In the genomic region with DNA sequence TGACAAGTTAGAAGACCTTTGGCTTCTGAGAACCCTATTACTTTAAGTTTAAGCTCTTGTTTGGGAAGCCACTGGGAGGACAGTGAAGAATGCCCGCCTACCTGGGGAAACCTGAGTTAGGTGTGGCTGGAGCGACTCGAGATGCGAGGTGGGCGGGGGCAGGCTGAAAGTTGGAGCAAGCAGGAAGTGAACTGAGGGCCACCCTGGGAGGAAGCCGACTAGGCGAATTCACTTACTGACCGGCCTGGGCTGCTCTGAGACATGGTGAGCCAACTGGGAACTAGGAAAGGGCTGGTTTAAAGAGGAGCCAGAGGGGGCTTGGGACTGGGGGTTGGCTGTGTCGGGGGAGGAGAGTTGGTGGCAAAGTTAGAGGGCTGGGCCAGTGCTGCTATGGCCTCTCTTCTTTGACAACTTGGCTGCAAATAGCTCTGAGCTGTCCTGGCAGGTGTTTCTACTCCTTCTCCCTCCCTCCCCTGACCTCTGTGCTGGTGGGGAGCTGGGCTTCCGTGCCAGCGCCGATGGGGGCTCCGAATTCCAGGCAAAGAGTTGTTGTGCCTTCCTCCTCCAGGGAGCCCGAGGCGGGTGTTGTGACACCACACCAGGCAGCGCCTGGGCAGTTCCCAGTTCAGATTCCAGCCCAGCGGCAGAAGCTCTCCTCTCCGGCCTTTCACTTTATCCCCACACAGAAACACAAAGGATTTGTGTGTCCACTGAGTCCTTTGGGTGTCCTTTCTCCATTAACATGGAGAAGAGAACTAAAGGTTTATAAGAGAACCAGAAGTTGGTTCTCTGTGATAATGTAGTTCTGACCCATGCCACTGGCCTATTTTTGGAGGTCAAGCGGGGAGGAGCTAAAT, we compare ENCODE assay signal across 1 cellular context.
TF ChIP-seq lines count a peak whose summit lies in the region.

A gene (plus strand): TSS at position 201 of the 857 bp plus-strand sequence. CDS start 61 bp downstream, at position 262.

TF ChIP-seq in HepG2, 621 proteins besides CTCF, POLR2A, EP300 and RAD21 (continued from another document and continues in another):
- TF ChIP-seq, protein P1, sequence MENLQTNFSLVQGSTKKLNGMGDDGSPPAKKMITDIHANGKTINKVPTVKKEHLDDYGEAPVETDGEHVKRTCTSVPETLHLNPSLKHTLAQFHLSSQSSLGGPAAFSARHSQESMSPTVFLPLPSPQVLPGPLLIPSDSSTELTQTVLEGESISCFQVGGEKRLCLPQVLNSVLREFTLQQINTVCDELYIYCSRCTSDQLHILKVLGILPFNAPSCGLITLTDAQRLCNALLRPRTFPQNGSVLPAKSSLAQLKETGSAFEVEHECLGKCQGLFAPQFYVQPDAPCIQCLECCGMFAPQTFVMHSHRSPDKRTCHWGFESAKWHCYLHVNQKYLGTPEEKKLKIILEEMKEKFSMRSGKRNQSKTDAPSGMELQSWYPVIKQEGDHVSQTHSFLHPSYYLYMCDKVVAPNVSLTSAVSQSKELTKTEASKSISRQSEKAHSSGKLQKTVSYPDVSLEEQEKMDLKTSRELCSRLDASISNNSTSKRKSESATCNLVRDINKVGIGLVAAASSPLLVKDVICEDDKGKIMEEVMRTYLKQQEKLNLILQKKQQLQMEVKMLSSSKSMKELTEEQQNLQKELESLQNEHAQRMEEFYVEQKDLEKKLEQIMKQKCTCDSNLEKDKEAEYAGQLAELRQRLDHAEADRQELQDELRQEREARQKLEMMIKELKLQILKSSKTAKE (CRISPR knock-in tag; IDR thresholded peaks at IDR 0.05; ENCODE audit: borderline replicate concordance): no peak
- TF ChIP-seq HOXA3 (CRISPR knock-in tag; IDR thresholded peaks at IDR 0.05) (no peak), ZNF773 (CRISPR knock-in tag; IDR thresholded peaks at IDR 0.05; ENCODE audit: borderline replicate concordance) (no peak), HNF4A (CRISPR knock-in tag; IDR thresholded peaks at IDR 0.05) (no peak), ADNP (CRISPR knock-in tag; IDR thresholded peaks at IDR 0.05) (no peak), BCL6 (CRISPR knock-in tag; IDR thresholded peaks at IDR 0.05) (no peak; the same call in 1 of the 2 replicates), SALL2 (CRISPR knock-in tag; IDR thresholded peaks at IDR 0.05) (no peak), HOXD1 (CRISPR knock-in tag; IDR thresholded peaks at IDR 0.05) (no peak), KDM4B (CRISPR knock-in tag; IDR thresholded peaks at IDR 0.05) (no peak), CREM (IDR thresholded peaks at IDR 0.05) (no peak), CREM (CRISPR knock-in tag; IDR thresholded peaks at IDR 0.05) (no peak), ZNF598 (CRISPR knock-in tag; IDR thresholded peaks at IDR 0.05; ENCODE audit: borderline replicate concordance) (no peak), ZNF816 (CRISPR knock-in tag; IDR thresholded peaks at IDR 0.05; ENCODE audit: borderline replicate concordance) (no peak), MTF2 (CRISPR knock-in tag; IDR thresholded peaks at IDR 0.05; ENCODE audit: borderline replicate concordance) (no peak), ZNF263 (CRISPR knock-in tag; IDR thresholded peaks at IDR 0.05) (no peak), MAFG (CRISPR knock-in tag; IDR thresholded peaks at IDR 0.05) (no peak), TCF12 (IDR thresholded peaks at IDR 0.05) (no peak), TCF12 (CRISPR knock-in tag; IDR thresholded peaks at IDR 0.05) (no peak), ZNF891 (CRISPR knock-in tag; IDR thresholded peaks at IDR 0.05) (peak; percentile 24; the same call in 1 of the 2 replicates), ZZZ3 (CRISPR knock-in tag; IDR thresholded peaks at IDR 0.05; ENCODE audit: borderline replicate concordance) (no peak), ZNF121 (CRISPR knock-in tag; IDR thresholded peaks at IDR 0.05) (no peak; the same call in 1 of the 2 replicates), ZMYM4 (CRISPR knock-in tag; IDR thresholded peaks at IDR 0.05) (no peak), ZNF235 (CRISPR knock-in tag; IDR thresholded peaks at IDR 0.05; ENCODE audit: borderline replicate concordance) (no peak), ZNF749 (CRISPR knock-in tag; IDR thresholded peaks at IDR 0.05; ENCODE audit: borderline replicate concordance) (no peak), ZNF337 (CRISPR knock-in tag; IDR thresholded peaks at IDR 0.05; ENCODE audit: borderline replicate concordance, low read depth) (no peak), MYNN (CRISPR knock-in tag; IDR thresholded peaks at IDR 0.05; ENCODE audit: low read depth) (0 out of 2 replicates have a peak, but pooled peaks have one; percentile 70), SP2 (CRISPR knock-in tag; IDR thresholded peaks at IDR 0.05) (no peak), FOXK1 (CRISPR knock-in tag; IDR thresholded peaks at IDR 0.05; ENCODE audit: borderline replicate concordance, low read depth) (peak; percentile 13; the same call in 1 of the 2 replicates), NR3C1 (CRISPR knock-in tag; IDR thresholded peaks at IDR 0.05) (no peak), ZFP37 (CRISPR knock-in tag; IDR thresholded peaks at IDR 0.05; ENCODE audit: borderline replicate concordance) (no peak), ZNF282 (IDR thresholded peaks at IDR 0.05; ENCODE audit: partially characterized antibody) (no peak), ZBTB42 (CRISPR knock-in tag; IDR thresholded peaks at IDR 0.05) (no peak), ZBTB1 (CRISPR knock-in tag; IDR thresholded peaks at IDR 0.05; ENCODE audit: borderline replicate concordance) (no peak), AGO2 (optimal IDR thresholded peaks at IDR 0.05; ENCODE audit: low read depth, low read length) (no peak), ZNF441 (CRISPR knock-in tag; IDR thresholded peaks at IDR 0.05; ENCODE audit: borderline replicate concordance) (no peak), ZNF143 (CRISPR knock-in tag; IDR thresholded peaks at IDR 0.05) (no peak), ZNF709 (CRISPR knock-in tag; IDR thresholded peaks at IDR 0.05) (no peak), MTF1 (CRISPR knock-in tag; IDR thresholded peaks at IDR 0.05) (no peak), FLYWCH1 (CRISPR knock-in tag; IDR thresholded peaks at IDR 0.05) (no peak), HMG20A (CRISPR knock-in tag; IDR thresholded peaks at IDR 0.05; ENCODE audit: borderline replicate concordance) (no peak), TEAD2 (CRISPR knock-in tag; IDR thresholded peaks at IDR 0.05) (no peak), MLLT10 (CRISPR knock-in tag; IDR thresholded peaks at IDR 0.05) (no peak), MATR3 (CRISPR knock-in tag; IDR thresholded peaks at IDR 0.05) (no peak), ZNF350 (CRISPR knock-in tag; IDR thresholded peaks at IDR 0.05; ENCODE audit: borderline replicate concordance, low read depth) (no peak; the same call in 1 of the 2 replicates), FOXK2 (IDR thresholded peaks at IDR 0.05) (no peak), FOXA1 (IDR thresholded peaks at IDR 0.05) (no peak), FOXA1 (CRISPR knock-in tag; IDR thresholded peaks at IDR 0.05) (no peak), HIVEP1 (CRISPR knock-in tag; IDR thresholded peaks at IDR 0.05) (no peak), NFE2L2 (IDR thresholded peaks at IDR 0.05; ENCODE audit: low read length) (no peak), RARA (CRISPR knock-in tag; IDR thresholded peaks at IDR 0.05) (no peak), ZFP36L2 (CRISPR knock-in tag; IDR thresholded peaks at IDR 0.05) (no peak), CEBPB (IDR thresholded peaks at IDR 0.05; ENCODE audit: borderline replicate concordance, low read depth, low read length) (peak; percentile 81), SMC3 (IDR thresholded peaks at IDR 0.05; ENCODE audit: low read length) (no peak)
- TF ChIP-seq, protein P2, sequence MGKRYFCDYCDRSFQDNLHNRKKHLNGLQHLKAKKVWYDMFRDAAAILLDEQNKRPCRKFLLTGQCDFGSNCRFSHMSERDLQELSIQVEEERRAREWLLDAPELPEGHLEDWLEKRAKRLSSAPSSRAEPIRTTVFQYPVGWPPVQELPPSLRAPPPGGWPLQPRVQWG (CRISPR knock-in tag; IDR thresholded peaks at IDR 0.05; ENCODE audit: borderline replicate concordance, low read depth): no peak
- TF ChIP-seq, protein P3, sequence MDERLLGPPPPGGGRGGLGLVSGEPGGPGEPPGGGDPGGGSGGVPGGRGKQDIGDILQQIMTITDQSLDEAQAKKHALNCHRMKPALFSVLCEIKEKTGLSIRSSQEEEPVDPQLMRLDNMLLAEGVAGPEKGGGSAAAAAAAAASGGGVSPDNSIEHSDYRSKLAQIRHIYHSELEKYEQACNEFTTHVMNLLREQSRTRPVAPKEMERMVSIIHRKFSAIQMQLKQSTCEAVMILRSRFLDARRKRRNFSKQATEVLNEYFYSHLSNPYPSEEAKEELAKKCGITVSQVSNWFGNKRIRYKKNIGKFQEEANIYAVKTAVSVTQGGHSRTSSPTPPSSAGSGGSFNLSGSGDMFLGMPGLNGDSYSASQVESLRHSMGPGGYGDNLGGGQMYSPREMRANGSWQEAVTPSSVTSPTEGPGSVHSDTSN (CRISPR knock-in tag; IDR thresholded peaks at IDR 0.05): no peak
- TF ChIP-seq, protein P4, sequence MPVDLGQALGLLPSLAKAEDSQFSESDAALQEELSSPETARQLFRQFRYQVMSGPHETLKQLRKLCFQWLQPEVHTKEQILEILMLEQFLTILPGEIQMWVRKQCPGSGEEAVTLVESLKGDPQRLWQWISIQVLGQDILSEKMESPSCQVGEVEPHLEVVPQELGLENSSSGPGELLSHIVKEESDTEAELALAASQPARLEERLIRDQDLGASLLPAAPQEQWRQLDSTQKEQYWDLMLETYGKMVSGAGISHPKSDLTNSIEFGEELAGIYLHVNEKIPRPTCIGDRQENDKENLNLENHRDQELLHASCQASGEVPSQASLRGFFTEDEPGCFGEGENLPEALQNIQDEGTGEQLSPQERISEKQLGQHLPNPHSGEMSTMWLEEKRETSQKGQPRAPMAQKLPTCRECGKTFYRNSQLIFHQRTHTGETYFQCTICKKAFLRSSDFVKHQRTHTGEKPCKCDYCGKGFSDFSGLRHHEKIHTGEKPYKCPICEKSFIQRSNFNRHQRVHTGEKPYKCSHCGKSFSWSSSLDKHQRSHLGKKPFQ (CRISPR knock-in tag; IDR thresholded peaks at IDR 0.05; ENCODE audit: insufficient replicate concordance): no peak
- TF ChIP-seq, protein P5, sequence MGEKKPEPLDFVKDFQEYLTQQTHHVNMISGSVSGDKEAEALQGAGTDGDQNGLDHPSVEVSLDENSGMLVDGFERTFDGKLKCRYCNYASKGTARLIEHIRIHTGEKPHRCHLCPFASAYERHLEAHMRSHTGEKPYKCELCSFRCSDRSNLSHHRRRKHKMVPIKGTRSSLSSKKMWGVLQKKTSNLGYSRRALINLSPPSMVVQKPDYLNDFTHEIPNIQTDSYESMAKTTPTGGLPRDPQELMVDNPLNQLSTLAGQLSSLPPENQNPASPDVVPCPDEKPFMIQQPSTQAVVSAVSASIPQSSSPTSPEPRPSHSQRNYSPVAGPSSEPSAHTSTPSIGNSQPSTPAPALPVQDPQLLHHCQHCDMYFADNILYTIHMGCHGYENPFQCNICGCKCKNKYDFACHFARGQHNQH (CRISPR knock-in tag; IDR thresholded peaks at IDR 0.05): no peak; the same call in 1 of the 2 replicates
- TF ChIP-seq, protein P6, sequence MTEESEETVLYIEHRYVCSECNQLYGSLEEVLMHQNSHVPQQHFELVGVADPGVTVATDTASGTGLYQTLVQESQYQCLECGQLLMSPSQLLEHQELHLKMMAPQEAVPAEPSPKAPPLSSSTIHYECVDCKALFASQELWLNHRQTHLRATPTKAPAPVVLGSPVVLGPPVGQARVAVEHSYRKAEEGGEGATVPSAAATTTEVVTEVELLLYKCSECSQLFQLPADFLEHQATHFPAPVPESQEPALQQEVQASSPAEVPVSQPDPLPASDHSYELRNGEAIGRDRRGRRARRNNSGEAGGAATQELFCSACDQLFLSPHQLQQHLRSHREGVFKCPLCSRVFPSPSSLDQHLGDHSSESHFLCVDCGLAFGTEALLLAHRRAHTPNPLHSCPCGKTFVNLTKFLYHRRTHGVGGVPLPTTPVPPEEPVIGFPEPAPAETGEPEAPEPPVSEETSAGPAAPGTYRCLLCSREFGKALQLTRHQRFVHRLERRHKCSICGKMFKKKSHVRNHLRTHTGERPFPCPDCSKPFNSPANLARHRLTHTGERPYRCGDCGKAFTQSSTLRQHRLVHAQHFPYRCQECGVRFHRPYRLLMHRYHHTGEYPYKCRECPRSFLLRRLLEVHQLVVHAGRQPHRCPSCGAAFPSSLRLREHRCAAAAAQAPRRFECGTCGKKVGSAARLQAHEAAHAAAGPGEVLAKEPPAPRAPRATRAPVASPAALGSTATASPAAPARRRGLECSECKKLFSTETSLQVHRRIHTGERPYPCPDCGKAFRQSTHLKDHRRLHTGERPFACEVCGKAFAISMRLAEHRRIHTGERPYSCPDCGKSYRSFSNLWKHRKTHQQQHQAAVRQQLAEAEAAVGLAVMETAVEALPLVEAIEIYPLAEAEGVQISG (CRISPR knock-in tag; IDR thresholded peaks at IDR 0.05): no peak; the same call in 1 of the 2 replicates
- TF ChIP-seq, protein P7, sequence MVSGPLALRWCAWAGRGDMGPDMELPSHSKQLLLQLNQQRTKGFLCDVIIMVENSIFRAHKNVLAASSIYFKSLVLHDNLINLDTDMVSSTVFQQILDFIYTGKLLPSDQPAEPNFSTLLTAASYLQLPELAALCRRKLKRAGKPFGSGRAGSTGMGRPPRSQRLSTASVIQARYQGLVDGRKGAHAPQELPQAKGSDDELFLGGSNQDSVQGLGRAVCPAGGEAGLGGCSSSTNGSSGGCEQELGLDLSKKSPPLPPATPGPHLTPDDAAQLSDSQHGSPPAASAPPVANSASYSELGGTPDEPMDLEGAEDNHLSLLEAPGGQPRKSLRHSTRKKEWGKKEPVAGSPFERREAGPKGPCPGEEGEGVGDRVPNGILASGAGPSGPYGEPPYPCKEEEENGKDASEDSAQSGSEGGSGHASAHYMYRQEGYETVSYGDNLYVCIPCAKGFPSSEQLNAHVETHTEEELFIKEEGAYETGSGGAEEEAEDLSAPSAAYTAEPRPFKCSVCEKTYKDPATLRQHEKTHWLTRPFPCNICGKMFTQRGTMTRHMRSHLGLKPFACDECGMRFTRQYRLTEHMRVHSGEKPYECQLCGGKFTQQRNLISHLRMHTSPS (CRISPR knock-in tag; IDR thresholded peaks at IDR 0.05; ENCODE audit: low read depth): no peak
- TF ChIP-seq, protein P8, sequence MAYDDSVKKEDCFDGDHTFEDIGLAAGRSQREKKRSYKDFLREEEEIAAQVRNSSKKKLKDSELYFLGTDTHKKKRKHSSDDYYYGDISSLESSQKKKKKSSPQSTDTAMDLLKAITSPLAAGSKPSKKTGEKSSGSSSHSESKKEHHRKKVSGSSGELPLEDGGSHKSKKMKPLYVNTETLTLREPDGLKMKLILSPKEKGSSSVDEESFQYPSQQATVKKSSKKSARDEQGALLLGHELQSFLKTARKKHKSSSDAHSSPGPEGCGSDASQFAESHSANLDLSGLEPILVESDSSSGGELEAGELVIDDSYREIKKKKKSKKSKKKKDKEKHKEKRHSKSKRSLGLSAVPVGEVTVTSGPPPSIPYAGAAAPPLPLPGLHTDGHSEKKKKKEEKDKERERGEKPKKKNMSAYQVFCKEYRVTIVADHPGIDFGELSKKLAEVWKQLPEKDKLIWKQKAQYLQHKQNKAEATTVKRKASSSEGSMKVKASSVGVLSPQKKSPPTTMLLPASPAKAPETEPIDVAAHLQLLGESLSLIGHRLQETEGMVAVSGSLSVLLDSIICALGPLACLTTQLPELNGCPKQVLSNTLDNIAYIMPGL (CRISPR knock-in tag; IDR thresholded peaks at IDR 0.05; ENCODE audit: borderline replicate concordance in 1 of 2, low read depth in 1 of 2): peak; percentile 37 to 67; a peak in 2 of 4 replicates
